Comparison of ENCODE assay signal across 25 cellular contexts in the genomic region with DNA sequence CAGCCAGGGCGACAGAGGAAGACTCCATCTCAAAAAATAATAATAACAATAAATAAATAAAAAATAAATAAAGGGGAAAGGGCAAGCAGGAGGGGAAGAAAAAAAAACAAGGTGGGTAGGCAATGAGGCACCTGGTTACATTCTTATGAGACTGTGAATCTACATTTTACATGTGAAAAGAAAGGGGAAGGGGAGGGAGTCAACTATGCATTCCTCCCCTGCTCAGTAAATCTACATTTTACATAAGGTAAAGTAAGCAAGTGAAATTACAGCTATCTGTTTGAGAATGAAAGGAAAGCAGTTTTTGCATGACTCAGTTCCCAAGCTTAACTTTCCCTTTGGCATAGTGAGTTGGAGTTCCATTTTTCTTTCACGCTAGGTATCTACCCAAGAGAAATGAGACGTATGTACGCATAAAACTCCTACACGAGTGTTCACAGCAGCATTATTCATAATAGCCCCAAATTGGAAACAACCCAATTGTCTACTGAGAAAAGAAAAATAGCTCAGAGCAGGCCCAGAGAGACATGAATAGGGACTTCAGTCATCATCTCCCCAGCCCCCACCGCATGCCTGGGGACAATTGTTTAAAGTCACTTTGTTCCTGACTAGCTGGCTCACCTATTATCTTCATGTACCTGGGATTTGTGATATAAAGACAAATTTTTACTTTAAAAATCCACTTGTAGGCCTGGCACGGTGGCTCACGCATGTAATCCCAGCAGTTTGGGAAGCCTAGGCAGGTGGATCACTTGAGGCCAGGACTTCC. TPM values are rescaled to one million over a fixed set of nuclear protein-coding genes. Genes with fewer than 3 reads are reported as not detected.
DNase-seq lines count a peak whose midpoint lies in the region; ATAC-seq, FAIRE-seq and TF ChIP-seq lines count a peak whose summit lies in the region.
"Had no signal": no experiment of that assay in that cellular context is flagged by ENCODE, and none has a peak within 500 bp of the region (broad histone marks: within the 10 kb centered on the region; RNA-seq: fewer than 3 reads in every experiment).

No MANE protein-coding gene starts in this region.

- no peak overlapping the region for H3K14ac ChIP-seq in H9 (ENCODE audit: insufficient read depth, low read length)

- no peak overlapping the region for H3K4me3 Mint-ChIP-seq in H9
- H3K4me3 Mint-ChIP-seq in astrocyte (ENCODE audit: unreplicated experiment) = no peak overlapping the region
- H3K4me3 Mint-ChIP-seq: activated CD4-positive, alpha-beta T cell treated with anti-CD3 and anti-CD28 coated beads, Interleukin-2, amount 10 ng/mL, durations not matched to agents 24 days and 14 days; IgD-negative memory B cell; nephron had no signal

- H3K23ac ChIP-seq in H9 (ENCODE audit: insufficient read length, low read depth, low read length) = no peak overlapping the region

- no peak overlapping the region for H3K4ac ChIP-seq in H9 (ENCODE audit: low read depth, low read length)

- H2AFZ ChIP-seq in H9 (ENCODE audit: low read length) = no peak overlapping the region
- H2AFZ ChIP-seq in astrocyte (ENCODE audit: low read depth, low read length) = no peak overlapping the region
- H2AFZ ChIP-seq: parathyroid adenoma had no signal

- DNase-seq in activated CD4-positive, alpha-beta T cell treated with anti-CD3 and anti-CD28 coated beads, Interleukin-2, amount 50 U/mL, for 48 hours = peak; percentile 20 to 28
- DNase-seq in activated CD4-positive, alpha-beta T cell treated with anti-CD3 and anti-CD28 coated beads, Interleukin-2, amount 50 U/mL, for 4 hours = no peak
- no peak for DNase-seq in H9
- peak; percentile 47 for DNase-seq in astrocyte (ENCODE audit: low read depth)
- peak; percentile 27 for DNase-seq in islet precursor cell
- no peak for DNase-seq in dorsolateral prefrontal cortex
- no peak for DNase-seq in A172 (ENCODE audit: low spot score)
- DNase-seq: activated CD4-positive, alpha-beta T cell treated with anti-CD3 and anti-CD28 coated beads, Interleukin-2, amount 10 ng/mL, durations not matched to agents 24 days and 14 days; activated CD8-positive, alpha-beta memory T cell treated with anti-CD3 and anti-CD28 coated beads, Interleukin-2, amount 50 U/mL, for 48 hours; activated naive CD4-positive, alpha-beta T cell; EL; left colon; midbrain; NCI-H1694; NCI-H748 treated with DMSO at 0.1 percent for 48 hours; Right ventricle myocardium superior; sigmoid colon had no signal

- H3K27me3 Mint-ChIP-seq in H9 (ENCODE audit: low read depth) (0 out of 2 replicates have a peak, but pooled peaks cover under 1% of the 10 kb centered on the region), astrocyte (ENCODE audit: low read depth, unreplicated experiment) (no peaks in the 10 kb centered on the region)
- H3K27me3 Mint-ChIP-seq: activated CD4-positive, alpha-beta T cell treated with anti-CD3 and anti-CD28 coated beads, Interleukin-2, amount 10 ng/mL, durations not matched to agents 24 days and 14 days had no signal

- H3K36me3 ChIP-seq in astrocyte (ENCODE audit: insufficient read depth, low read length) = no peaks in the 10 kb centered on the region
- H3K36me3 ChIP-seq: ascending aorta, BLaER1, sigmoid colon had no signal

- no peaks in the 10 kb centered on the region for H3K23me2 ChIP-seq in H9 (ENCODE audit: insufficient read length, low read depth, low read length, poor library complexity, severe bottlenecking)

- peaks cover 0 to 8% (median 7%) of the 10 kb centered on the region in 3 experiments; a peak in 5 of 7 replicates for H3K36me3 Mint-ChIP-seq in H9 (ENCODE audit: insufficient read depth in 1 of 3, low read depth in 3 of 3)
- no peaks in the 10 kb centered on the region for H3K36me3 Mint-ChIP-seq in astrocyte (ENCODE audit: low read depth, unreplicated experiment)
- H3K36me3 Mint-ChIP-seq: IgD-negative memory B cell had no signal

- no peak overlapping the region for H4K5ac ChIP-seq in H9 (ENCODE audit: insufficient read length, low read depth, low read length)

- intact Hi-C loops in dorsolateral prefrontal cortex (cut with DNase I) = no loop called here

- FAIRE-seq in astrocyte (lab: Jason Lieb, UNC) = peak; percentile 65
- FAIRE-seq: A204.1 had no signal

- H3K79me1 ChIP-seq in H9 (ENCODE audit: insufficient read depth, low read depth, low read length, poor library complexity, severe bottlenecking) = no peaks in the 10 kb centered on the region

- no peak overlapping the region for H2BK20ac ChIP-seq in H9 (ENCODE audit: low read depth, low read length, poor library complexity, severe bottlenecking)

- H3K4me3 ChIP-seq in astrocyte (ENCODE audit: insufficient read depth, low read depth, low read length) = no peak overlapping the region
- no peak overlapping the region for H3K4me3 ChIP-seq in dorsolateral prefrontal cortex
- H3K4me3 ChIP-seq: ascending aorta, BLaER1, sigmoid colon had no signal

- peak overlapping the region; percentile 19 for H3T11ph ChIP-seq in H9 (ENCODE audit: low read length)

- H2AK5ac ChIP-seq in H9 (ENCODE audit: insufficient read length, low read length) = no peak overlapping the region

- TF ChIP-seq CTCF in H9 (conservative IDR thresholded peaks at IDR 0.05) (no peak), astrocyte (IDR thresholded peaks at IDR 0.05; ENCODE audit: insufficient read depth, low read depth, low read length) (no peak), dorsolateral prefrontal cortex (IDR thresholded peaks at IDR 0.05 in 54 of 56, conservative IDR thresholded peaks at IDR 0.05 in 2 of 56; ENCODE audit: low read depth in 1 of 56, partially characterized antibody in 56 of 56) (no peak)

- H4K20me1 ChIP-seq in H9 (ENCODE audit: control insufficient read depth, insufficient read depth, insufficient read length) = no peaks in the 10 kb centered on the region
- H4K20me1 ChIP-seq in astrocyte (ENCODE audit: insufficient read depth, low read length) = no peaks in the 10 kb centered on the region
- H4K20me1 ChIP-seq: BLaER1 had no signal

- H2BK5ac ChIP-seq in H9 (ENCODE audit: insufficient read length, low read length) = peak overlapping the region; percentile 72

- H3K27ac ChIP-seq in H9 (ENCODE audit: insufficient read length, low read depth, low read length) (peak overlapping the region; percentile 92), astrocyte (ENCODE audit: low read depth, low read length) (no peak overlapping the region), dorsolateral prefrontal cortex (no peak overlapping the region)
- H3K27ac ChIP-seq: ascending aorta, BLaER1, parathyroid adenoma, sigmoid colon had no signal

- no peaks in the 10 kb centered on the region for H3K79me2 ChIP-seq in H9 (ENCODE audit: insufficient read depth, low read length)
- no peaks in the 10 kb centered on the region for H3K79me2 ChIP-seq in astrocyte (ENCODE audit: insufficient read depth, low read length)
- H3K79me2 ChIP-seq: parathyroid adenoma had no signal

- no CpG with 5 or more reads among the region's 8 CpGs for WGBS in H9 (ENCODE audit: extremely low coverage, insufficient read length, low lambda C conversion rate)

- H3K4me1 ChIP-seq in H9 (ENCODE audit: insufficient read depth, low read length) = peaks cover 14% of the 10 kb centered on the region; the same call in 1 of the 2 replicates
- peaks cover 13% of the 10 kb centered on the region for H3K4me1 ChIP-seq in astrocyte (ENCODE audit: insufficient read depth, low read length)
- H3K4me1 ChIP-seq: ascending aorta, parathyroid adenoma, sigmoid colon had no signal

- H3K4me2 ChIP-seq in H9 (ENCODE audit: insufficient read depth, insufficient read length, low read length) (no peak overlapping the region), astrocyte (ENCODE audit: low read length) (no peak overlapping the region)
- H3K4me2 ChIP-seq: BLaER1 had no signal

- ATAC-seq in HG03025 (IDR thresholded peaks at IDR 0.05; ENCODE audit: low FRiP score, unreplicated experiment) = no peak
- ATAC-seq: esophagus mucosa, left colon had no signal

- H3K9me3 ChIP-seq in H9 (ENCODE audit: control insufficient read depth, low read depth, low read length) (no peaks in the 10 kb centered on the region), astrocyte (ENCODE audit: insufficient read depth, low read depth, low read length) (no peaks in the 10 kb centered on the region)
- H3K9me3 ChIP-seq: ascending aorta, BLaER1, sigmoid colon had no signal

- H3K18ac ChIP-seq in H9 (ENCODE audit: insufficient read length, low read depth, low read length) = no peak overlapping the region

- H4K8ac ChIP-seq in H9 (replicated peaks; ENCODE audit: insufficient read length, low read depth, low read length) = no peak overlapping the region

- no peak overlapping the region for H4K91ac ChIP-seq in H9 (ENCODE audit: insufficient read length, low read depth, low read length)

- no peak overlapping the region for H2BK120ac ChIP-seq in H9 (ENCODE audit: low read depth, low read length, poor library complexity, severe bottlenecking)

- H3K9ac ChIP-seq in H9 (ENCODE audit: extremely low read depth, insufficient read length, low read length) (no peak overlapping the region), astrocyte (ENCODE audit: low read length) (no peak overlapping the region)
- H3K9ac ChIP-seq: BLaER1, parathyroid adenoma had no signal

- H3K27ac Mint-ChIP-seq in H9 (peak overlapping the region; percentile 52 to 75 (median 70); a peak in 5 of 7 replicates), astrocyte (ENCODE audit: unreplicated experiment) (no peak overlapping the region)
- H3K27ac Mint-ChIP-seq: activated CD4-positive, alpha-beta T cell treated with anti-CD3 and anti-CD28 coated beads, Interleukin-2, amount 10 ng/mL, durations not matched to agents 24 days and 14 days; IgD-negative memory B cell; nephron had no signal

- H3K4me1 Mint-ChIP-seq in H9 = peaks cover 29 to 35% of the 10 kb centered on the region in 2 experiments
- peaks cover 5% of the 10 kb centered on the region for H3K4me1 Mint-ChIP-seq in astrocyte (ENCODE audit: low read depth, unreplicated experiment)

- H3K9me3 Mint-ChIP-seq in H9 = peaks cover 62 to 63% of the 10 kb centered on the region in 2 experiments
- no peaks in the 10 kb centered on the region for H3K9me3 Mint-ChIP-seq in astrocyte (ENCODE audit: unreplicated experiment)
- H3K9me3 Mint-ChIP-seq: activated CD4-positive, alpha-beta T cell treated with anti-CD3 and anti-CD28 coated beads, Interleukin-2, amount 10 ng/mL, durations not matched to agents 24 days and 14 days; IgD-negative memory B cell had no signal

- peak overlapping the region; percentile 95 for H2BK12ac ChIP-seq in H9 (ENCODE audit: insufficient read length, low read depth, low read length)

- H2BK15ac ChIP-seq in H9 (ENCODE audit: low read depth, low read length) = no peak overlapping the region

- H3K56ac ChIP-seq in H9 (ENCODE audit: insufficient read length, low read depth, low read length) = no peak overlapping the region

- H3K27me3 ChIP-seq in H9 (ENCODE audit: insufficient read depth, low read length) (no peaks in the 10 kb centered on the region), astrocyte (ENCODE audit: insufficient read depth, low read length) (no peaks in the 10 kb centered on the region), dorsolateral prefrontal cortex (peaks cover 0 to 52% (median 3%) of the 10 kb centered on the region in 45 donors)
- H3K27me3 ChIP-seq: ascending aorta, BLaER1, sigmoid colon had no signal

RNA-seq across cellular contexts. Expression of a gene that starts 52.4 kb away (rescaled TPM):
- total RNA-seq in H9 (2021) = 328 and 338 TPM in 2 replicates
- total RNA-seq in astrocyte = 204 and 242 TPM in 2 replicates
- total RNA-seq in dorsolateral prefrontal cortex = 100 to 1,000 TPM; 125 to 336 (median 218) TPM
- 205 and 219 TPM in 2 replicates for total RNA-seq in A172 (2014; rRNA removed; shearing (Covaris generic))

Comparison
In these comparisons a context has a peak if more than half of its experiments do, and no peak if none do; other contexts are left out.
1. DNase-seq: peak in activated CD4-positive, alpha-beta T cell treated with anti-CD3 and anti-CD28 coated beads, Interleukin-2, amount 50 U/mL, for 48 hours (2 of 2), astrocyte (single experiment) and islet precursor cell (single experiment); none in activated CD4-positive, alpha-beta T cell treated with anti-CD3 and anti-CD28 coated beads, Interleukin-2, amount 50 U/mL, for 4 hours (0 of 2), H9 (single experiment), dorsolateral prefrontal cortex (0 of 10) and A172 (single experiment).